Comparison of ENCODE assay signal across 12 cellular contexts in genomic region chr20:4519530-4519929, GRCh38.
DNase-seq lines count a peak whose midpoint lies in the region; ATAC-seq, FAIRE-seq and TF ChIP-seq lines count a peak whose summit lies in the region.
"Had no signal": no experiment of that assay in that cellular context is flagged by ENCODE, and none has a peak within 500 bp of the region (broad histone marks: within the 10 kb centered on the region; RNA-seq: fewer than 3 reads in every experiment).

No MANE protein-coding gene starts in this region.

- H3K79me2 ChIP-seq in KMS-11 (ENCODE audit: insufficient read depth, low read depth) (no peaks in the 10 kb centered on the region), astrocyte (ENCODE audit: insufficient read depth, low read length) (no peaks in the 10 kb centered on the region)

- no peak overlapping the region for H3K4me3 Mint-ChIP-seq in astrocyte (ENCODE audit: unreplicated experiment)
- no peak overlapping the region for H3K4me3 Mint-ChIP-seq in CD4-positive, alpha-beta T cell

- ATAC-seq in HG03521 (IDR thresholded peaks at IDR 0.05; ENCODE audit: unreplicated experiment) (no peak), GM18867 (IDR thresholded peaks at IDR 0.05; ENCODE audit: unreplicated experiment) (no peak)
- no peak for ATAC-seq in CD4-positive, alpha-beta T cell (ENCODE audit: poor library complexity)

- no peaks in the 10 kb centered on the region for H3K36me3 Mint-ChIP-seq in astrocyte (ENCODE audit: low read depth, unreplicated experiment)
- no peaks in the 10 kb centered on the region for H3K36me3 Mint-ChIP-seq in CD4-positive, alpha-beta T cell (ENCODE audit: low read depth)

- CTCF ChIA-PET in GM10248 (lab: Yijun Ruan, JAX) = interaction anchor here (1.1 kb wide), 1 partner anchor 11 kb away, joined by 4 read pairs; no protein-coding TSS in a partner anchor
- CTCF ChIA-PET in CD4-positive, alpha-beta T cell (lab: Charles Lee) = no interaction called here

- H3K4me2 ChIP-seq in KMS-11 (no peak overlapping the region), astrocyte (ENCODE audit: low read length) (no peak overlapping the region)

- H3K9ac ChIP-seq in KMS-11 = no peak overlapping the region
- no peak overlapping the region for H3K9ac ChIP-seq in astrocyte (ENCODE audit: low read length)

- H3K27ac ChIP-seq in KMS-11 = no peak overlapping the region
- no peak overlapping the region for H3K27ac ChIP-seq in astrocyte (ENCODE audit: low read depth, low read length)
- H3K27ac ChIP-seq in Peyer's patch = no peak overlapping the region
- no peak overlapping the region for H3K27ac ChIP-seq in CD4-positive, alpha-beta T cell (ENCODE audit: low read depth, low read length)
- H3K27ac ChIP-seq: SK-N-MC, skin epidermis had no signal

- H3K4me1 Mint-ChIP-seq in astrocyte (ENCODE audit: low read depth, unreplicated experiment) = no peaks in the 10 kb centered on the region
- no peaks in the 10 kb centered on the region for H3K4me1 Mint-ChIP-seq in CD4-positive, alpha-beta T cell (ENCODE audit: low read depth)

- no peak overlapping the region for H3K27ac Mint-ChIP-seq in astrocyte (ENCODE audit: unreplicated experiment)
- H3K27ac Mint-ChIP-seq in CD4-positive, alpha-beta T cell = no peak overlapping the region

- H3K4me1 ChIP-seq in KMS-11 (ENCODE audit: low read depth, poor library complexity, severe bottlenecking) (no peaks in the 10 kb centered on the region), astrocyte (ENCODE audit: insufficient read depth, low read length) (no peaks in the 10 kb centered on the region), Peyer's patch (no peaks in the 10 kb centered on the region)

- POLR2A ChIA-PET in GM10248 (lab: Yijun Ruan, JAX) = no interaction called here
- POLR2A ChIA-PET in CD4-positive, alpha-beta T cell (lab: Charles Lee) = no interaction called here

- H3K27me3 Mint-ChIP-seq in astrocyte (ENCODE audit: low read depth, unreplicated experiment) = peaks cover 9% of the 10 kb centered on the region
- H3K27me3 Mint-ChIP-seq in CD4-positive, alpha-beta T cell = peaks cover 52% of the 10 kb centered on the region

- H3K4me3 ChIP-seq in KMS-11 (IDR thresholded peaks at IDR 0.05; ENCODE audit: insufficient read depth, low read depth, low read length) (no peak overlapping the region), astrocyte (ENCODE audit: insufficient read depth, low read depth, low read length) (no peak overlapping the region), Peyer's patch (no peak overlapping the region)
- H3K4me3 ChIP-seq: SK-N-MC, skin epidermis had no signal

- no peaks in the 10 kb centered on the region for H3K36me3 ChIP-seq in KMS-11 (ENCODE audit: insufficient read depth)
- H3K36me3 ChIP-seq in astrocyte (ENCODE audit: insufficient read depth, low read length) = no peaks in the 10 kb centered on the region
- H3K36me3 ChIP-seq in Peyer's patch = no peaks in the 10 kb centered on the region

- no peak for FAIRE-seq in astrocyte (lab: Jason Lieb, UNC)
- FAIRE-seq: H54 had no signal

- TF ChIP-seq CTCF in GM10248 (IDR thresholded peaks at IDR 0.05; ENCODE audit: control extremely low read depth, extremely low read depth, low read depth, missing control alignments) (peak; percentile 28), KMS-11 (conservative IDR thresholded peaks at IDR 0.05; ENCODE audit: low read depth, low read length) (peak; percentile 28; the same call in 1 of the 2 replicates), astrocyte (IDR thresholded peaks at IDR 0.05; ENCODE audit: insufficient read depth, low read depth, low read length) (peak; percentile 15), Peyer's patch (IDR thresholded peaks at IDR 0.05) (peak in 3 of 6 experiments; percentile 4 to 31 (median 29))
- TF ChIP-seq CTCF in CD4-positive, alpha-beta T cell (IDR thresholded peaks at IDR 0.05) = no peak

- H3K9me3 Mint-ChIP-seq in astrocyte (ENCODE audit: unreplicated experiment) = no peaks in the 10 kb centered on the region
- H3K9me3 Mint-ChIP-seq in CD4-positive, alpha-beta T cell = peaks cover 6% of the 10 kb centered on the region

- H3K27me3 ChIP-seq in KMS-11 (ENCODE audit: insufficient read depth, low read depth) (no peaks in the 10 kb centered on the region), astrocyte (ENCODE audit: insufficient read depth, low read length) (no peaks in the 10 kb centered on the region), Peyer's patch (no peaks in the 10 kb centered on the region)
- peaks cover 4% of the 10 kb centered on the region for H3K27me3 ChIP-seq in CD4-positive, alpha-beta T cell (ENCODE audit: control insufficient read depth, insufficient read depth, low read length)

- intact Hi-C loops in CD4-positive, alpha-beta T cell (cut with DNase I, micrococcal nuclease) = no loop called here

- H3K9me3 ChIP-seq in astrocyte (ENCODE audit: insufficient read depth, low read depth, low read length) (no peaks in the 10 kb centered on the region), Peyer's patch (no peaks in the 10 kb centered on the region)
- no peaks in the 10 kb centered on the region for H3K9me3 ChIP-seq in CD4-positive, alpha-beta T cell (ENCODE audit: control insufficient read depth, low read length)

- peak; percentile 39 for DNase-seq in GM10248 (ENCODE audit: extremely low spot score)
- DNase-seq in astrocyte (ENCODE audit: low read depth) = no peak
- peak; percentile 14 for DNase-seq in myocyte (ENCODE audit: low read depth)
- DNase-seq in Peyer's patch = no peak
- DNase-seq in CD4-positive, alpha-beta T cell = no peak
- DNase-seq: effector CD8-positive, alpha-beta T cell had no signal

- H2AFZ ChIP-seq in KMS-11 (ENCODE audit: low read depth) (no peak overlapping the region), astrocyte (ENCODE audit: low read depth, low read length) (no peak overlapping the region)

- TF ChIP-seq POLR2A in Peyer's patch (IDR thresholded peaks at IDR 0.05) = no peak

- H4K20me1 ChIP-seq in KMS-11 (ENCODE audit: insufficient read depth) = no peaks in the 10 kb centered on the region
- H4K20me1 ChIP-seq in astrocyte (ENCODE audit: insufficient read depth, low read length) = no peaks in the 10 kb centered on the region

Comparison
In these comparisons a context has a peak if more than half of its experiments do, and no peak if none do; other contexts are left out.
1. DNase-seq: peak in GM10248 (single experiment) and myocyte (single experiment); none in astrocyte (single experiment), Peyer's patch (0 of 3) and CD4-positive, alpha-beta T cell (0 of 10).